1 cellular context compared by ENCODE assay signal in genomic region chr4:158529505-158529904, GRCh38.
TF ChIP-seq lines count a peak whose summit lies in the region.

No MANE protein-coding gene starts in this region.

TF ChIP-seq in GM23338, 12 proteins besides CTCF, POLR2A, EP300 and RAD21 (continued from another document):
- no peak for TF ChIP-seq STAT1 (IDR thresholded peaks at IDR 0.05; ENCODE audit: unreplicated experiment)
